1 cellular context compared by ENCODE assay signal in the genomic region with DNA sequence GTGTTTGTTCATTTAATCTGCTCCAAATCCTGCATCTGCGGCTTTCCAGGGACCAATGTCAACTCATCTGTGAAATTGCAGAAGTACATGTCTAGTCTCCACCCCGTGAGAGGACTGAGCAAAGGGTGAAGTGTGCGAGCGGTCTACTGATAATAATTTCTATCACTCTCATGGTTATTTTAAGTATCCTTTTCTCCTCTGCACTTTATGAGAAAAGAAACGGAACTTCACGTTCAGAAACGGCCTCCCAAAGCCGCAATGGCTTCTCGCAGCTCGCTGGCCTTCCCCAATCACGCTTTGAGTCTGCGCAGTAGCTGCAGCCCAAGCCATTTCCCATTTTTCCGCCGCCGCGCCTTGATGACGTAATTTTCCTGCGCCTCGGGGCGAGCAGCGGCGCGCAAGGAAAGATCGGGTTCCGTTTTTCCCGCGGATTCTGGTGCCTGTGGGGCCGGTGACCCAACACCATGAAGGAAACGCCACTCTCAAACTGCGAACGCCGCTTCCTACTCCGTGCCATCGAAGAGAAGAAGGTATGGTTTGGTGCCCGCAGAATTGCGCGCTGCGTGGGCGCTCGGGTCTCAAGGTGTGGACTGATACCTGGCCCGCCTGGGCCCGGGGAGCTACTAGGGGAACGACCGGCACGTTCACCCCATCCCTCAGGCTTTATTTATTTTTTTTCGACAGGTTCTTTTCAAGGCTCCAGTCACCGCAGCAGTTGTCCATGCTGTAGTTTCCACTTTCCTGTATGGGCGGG.
TF ChIP-seq lines count a peak whose summit lies in the region.

A gene with protein sequence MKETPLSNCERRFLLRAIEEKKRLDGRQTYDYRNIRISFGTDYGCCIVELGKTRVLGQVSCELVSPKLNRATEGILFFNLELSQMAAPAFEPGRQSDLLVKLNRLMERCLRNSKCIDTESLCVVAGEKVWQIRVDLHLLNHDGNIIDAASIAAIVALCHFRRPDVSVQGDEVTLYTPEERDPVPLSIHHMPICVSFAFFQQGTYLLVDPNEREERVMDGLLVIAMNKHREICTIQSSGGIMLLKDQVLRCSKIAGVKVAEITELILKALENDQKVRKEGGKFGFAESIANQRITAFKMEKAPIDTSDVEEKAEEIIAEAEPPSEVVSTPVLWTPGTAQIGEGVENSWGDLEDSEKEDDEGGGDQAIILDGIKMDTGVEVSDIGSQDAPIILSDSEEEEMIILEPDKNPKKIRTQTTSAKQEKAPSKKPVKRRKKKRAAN (plus strand): TSS at position 363 of the 754 bp plus-strand sequence. CDS start 102 bp downstream, at position 465.

TF ChIP-seq in H1, 55 proteins besides CTCF, POLR2A, EP300 and RAD21 (continues in another document):
- TF ChIP-seq RFX5 (IDR thresholded peaks at IDR 0.05; ENCODE audit: borderline replicate concordance, low read depth, low read length), result no peak
- 0 out of 2 replicates have a peak, but pooled peaks have one; percentile 32 for TF ChIP-seq CHD1 (IDR thresholded peaks at IDR 0.05; ENCODE audit: low read depth, low read length)
- no peak for TF ChIP-seq SIX5 (IDR thresholded peaks at IDR 0.05; ENCODE audit: low read depth, low read length)
- TF ChIP-seq SP2 (IDR thresholded peaks at IDR 0.05; ENCODE audit: low read length), result no peak
- TF ChIP-seq SRF (IDR thresholded peaks at IDR 0.05; ENCODE audit: low read depth, low read length), result peak; percentile 85
- peak; percentile 99 for TF ChIP-seq KDM4A (IDR thresholded peaks at IDR 0.05; ENCODE audit: low read depth, low read length, severe bottlenecking)
- no peak for TF ChIP-seq ZNF274 (IDR thresholded peaks at IDR 0.05; ENCODE audit: borderline replicate concordance, extremely low read depth, low read length)
- TF ChIP-seq, protein P1, sequence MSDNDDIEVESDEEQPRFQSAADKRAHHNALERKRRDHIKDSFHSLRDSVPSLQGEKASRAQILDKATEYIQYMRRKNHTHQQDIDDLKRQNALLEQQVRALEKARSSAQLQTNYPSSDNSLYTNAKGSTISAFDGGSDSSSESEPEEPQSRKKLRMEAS (IDR thresholded peaks at IDR 0.05), result peak; percentile 87
- TF ChIP-seq HDAC6 (IDR thresholded peaks at IDR 0.05; ENCODE audit: low read depth, low read length), result no peak
- peak; percentile 95 for TF ChIP-seq TAF1 (IDR thresholded peaks at IDR 0.05; ENCODE audit: low read depth, low read length)
- TF ChIP-seq CTBP2 (IDR thresholded peaks at IDR 0.05; ENCODE audit: borderline replicate concordance, insufficient read depth, insufficient read length, low read length), result peak; percentile 48
- TF ChIP-seq HDAC2 (IDR thresholded peaks at IDR 0.05; ENCODE audit: borderline replicate concordance in 1 of 2, low read depth in 2 of 2, low read length in 2 of 2), result peak; percentile 34 to 89; a peak in 2 of 4 replicates
- TF ChIP-seq NRF1 (IDR thresholded peaks at IDR 0.05; ENCODE audit: low read depth, low read length), result peak; percentile 52
- peak; percentile 11; the same call in 1 of the 2 replicates for TF ChIP-seq BRCA1 (IDR thresholded peaks at IDR 0.05; ENCODE audit: low read depth, low read length)
- no peak for TF ChIP-seq GABPA (IDR thresholded peaks at IDR 0.05; ENCODE audit: borderline replicate concordance, insufficient read depth, low read length)
- no peak; the same call in 1 of the 2 replicates for TF ChIP-seq GTF2F1 (IDR thresholded peaks at IDR 0.05; ENCODE audit: borderline replicate concordance, low read depth, low read length)
- no peak for TF ChIP-seq TEAD4 (IDR thresholded peaks at IDR 0.05; ENCODE audit: low read depth, low read length)
- no peak for TF ChIP-seq SIRT6 (IDR thresholded peaks at IDR 0.05; ENCODE audit: low read length)
- peak; percentile 95 for TF ChIP-seq POLR2AphosphoS5 (IDR thresholded peaks at IDR 0.05; ENCODE audit: low read depth, low read length)
- no peak for TF ChIP-seq SUZ12 (IDR thresholded peaks at IDR 0.05; ENCODE audit: low read length)
- no peak for TF ChIP-seq FOSL1 (IDR thresholded peaks at IDR 0.05; ENCODE audit: insufficient read depth, low read depth, low read length)
- TF ChIP-seq, protein P2, sequence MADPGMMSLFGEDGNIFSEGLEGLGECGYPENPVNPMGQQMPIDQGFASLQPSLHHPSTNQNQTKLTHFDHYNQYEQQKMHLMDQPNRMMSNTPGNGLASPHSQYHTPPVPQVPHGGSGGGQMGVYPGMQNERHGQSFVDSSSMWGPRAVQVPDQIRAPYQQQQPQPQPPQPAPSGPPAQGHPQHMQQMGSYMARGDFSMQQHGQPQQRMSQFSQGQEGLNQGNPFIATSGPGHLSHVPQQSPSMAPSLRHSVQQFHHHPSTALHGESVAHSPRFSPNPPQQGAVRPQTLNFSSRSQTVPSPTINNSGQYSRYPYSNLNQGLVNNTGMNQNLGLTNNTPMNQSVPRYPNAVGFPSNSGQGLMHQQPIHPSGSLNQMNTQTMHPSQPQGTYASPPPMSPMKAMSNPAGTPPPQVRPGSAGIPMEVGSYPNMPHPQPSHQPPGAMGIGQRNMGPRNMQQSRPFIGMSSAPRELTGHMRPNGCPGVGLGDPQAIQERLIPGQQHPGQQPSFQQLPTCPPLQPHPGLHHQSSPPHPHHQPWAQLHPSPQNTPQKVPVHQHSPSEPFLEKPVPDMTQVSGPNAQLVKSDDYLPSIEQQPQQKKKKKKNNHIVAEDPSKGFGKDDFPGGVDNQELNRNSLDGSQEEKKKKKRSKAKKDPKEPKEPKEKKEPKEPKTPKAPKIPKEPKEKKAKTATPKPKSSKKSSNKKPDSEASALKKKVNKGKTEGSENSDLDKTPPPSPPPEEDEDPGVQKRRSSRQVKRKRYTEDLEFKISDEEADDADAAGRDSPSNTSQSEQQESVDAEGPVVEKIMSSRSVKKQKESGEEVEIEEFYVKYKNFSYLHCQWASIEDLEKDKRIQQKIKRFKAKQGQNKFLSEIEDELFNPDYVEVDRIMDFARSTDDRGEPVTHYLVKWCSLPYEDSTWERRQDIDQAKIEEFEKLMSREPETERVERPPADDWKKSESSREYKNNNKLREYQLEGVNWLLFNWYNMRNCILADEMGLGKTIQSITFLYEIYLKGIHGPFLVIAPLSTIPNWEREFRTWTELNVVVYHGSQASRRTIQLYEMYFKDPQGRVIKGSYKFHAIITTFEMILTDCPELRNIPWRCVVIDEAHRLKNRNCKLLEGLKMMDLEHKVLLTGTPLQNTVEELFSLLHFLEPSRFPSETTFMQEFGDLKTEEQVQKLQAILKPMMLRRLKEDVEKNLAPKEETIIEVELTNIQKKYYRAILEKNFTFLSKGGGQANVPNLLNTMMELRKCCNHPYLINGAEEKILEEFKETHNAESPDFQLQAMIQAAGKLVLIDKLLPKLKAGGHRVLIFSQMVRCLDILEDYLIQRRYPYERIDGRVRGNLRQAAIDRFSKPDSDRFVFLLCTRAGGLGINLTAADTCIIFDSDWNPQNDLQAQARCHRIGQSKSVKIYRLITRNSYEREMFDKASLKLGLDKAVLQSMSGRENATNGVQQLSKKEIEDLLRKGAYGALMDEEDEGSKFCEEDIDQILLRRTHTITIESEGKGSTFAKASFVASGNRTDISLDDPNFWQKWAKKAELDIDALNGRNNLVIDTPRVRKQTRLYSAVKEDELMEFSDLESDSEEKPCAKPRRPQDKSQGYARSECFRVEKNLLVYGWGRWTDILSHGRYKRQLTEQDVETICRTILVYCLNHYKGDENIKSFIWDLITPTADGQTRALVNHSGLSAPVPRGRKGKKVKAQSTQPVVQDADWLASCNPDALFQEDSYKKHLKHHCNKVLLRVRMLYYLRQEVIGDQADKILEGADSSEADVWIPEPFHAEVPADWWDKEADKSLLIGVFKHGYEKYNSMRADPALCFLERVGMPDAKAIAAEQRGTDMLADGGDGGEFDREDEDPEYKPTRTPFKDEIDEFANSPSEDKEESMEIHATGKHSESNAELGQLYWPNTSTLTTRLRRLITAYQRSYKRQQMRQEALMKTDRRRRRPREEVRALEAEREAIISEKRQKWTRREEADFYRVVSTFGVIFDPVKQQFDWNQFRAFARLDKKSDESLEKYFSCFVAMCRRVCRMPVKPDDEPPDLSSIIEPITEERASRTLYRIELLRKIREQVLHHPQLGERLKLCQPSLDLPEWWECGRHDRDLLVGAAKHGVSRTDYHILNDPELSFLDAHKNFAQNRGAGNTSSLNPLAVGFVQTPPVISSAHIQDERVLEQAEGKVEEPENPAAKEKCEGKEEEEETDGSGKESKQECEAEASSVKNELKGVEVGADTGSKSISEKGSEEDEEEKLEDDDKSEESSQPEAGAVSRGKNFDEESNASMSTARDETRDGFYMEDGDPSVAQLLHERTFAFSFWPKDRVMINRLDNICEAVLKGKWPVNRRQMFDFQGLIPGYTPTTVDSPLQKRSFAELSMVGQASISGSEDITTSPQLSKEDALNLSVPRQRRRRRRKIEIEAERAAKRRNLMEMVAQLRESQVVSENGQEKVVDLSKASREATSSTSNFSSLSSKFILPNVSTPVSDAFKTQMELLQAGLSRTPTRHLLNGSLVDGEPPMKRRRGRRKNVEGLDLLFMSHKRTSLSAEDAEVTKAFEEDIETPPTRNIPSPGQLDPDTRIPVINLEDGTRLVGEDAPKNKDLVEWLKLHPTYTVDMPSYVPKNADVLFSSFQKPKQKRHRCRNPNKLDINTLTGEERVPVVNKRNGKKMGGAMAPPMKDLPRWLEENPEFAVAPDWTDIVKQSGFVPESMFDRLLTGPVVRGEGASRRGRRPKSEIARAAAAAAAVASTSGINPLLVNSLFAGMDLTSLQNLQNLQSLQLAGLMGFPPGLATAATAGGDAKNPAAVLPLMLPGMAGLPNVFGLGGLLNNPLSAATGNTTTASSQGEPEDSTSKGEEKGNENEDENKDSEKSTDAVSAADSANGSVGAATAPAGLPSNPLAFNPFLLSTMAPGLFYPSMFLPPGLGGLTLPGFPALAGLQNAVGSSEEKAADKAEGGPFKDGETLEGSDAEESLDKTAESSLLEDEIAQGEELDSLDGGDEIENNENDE (IDR thresholded peaks at IDR 0.05; ENCODE audit: insufficient replicate concordance, low read length), result no peak
- TF ChIP-seq EZH2 (IDR thresholded peaks at IDR 0.05; ENCODE audit: low read depth, low read length, severe bottlenecking), result no peak
- peak; percentile 95 for TF ChIP-seq TBP (IDR thresholded peaks at IDR 0.05; ENCODE audit: low read depth, low read length)
- TF ChIP-seq EGR1 (IDR thresholded peaks at IDR 0.05; ENCODE audit: borderline replicate concordance, low read depth, low read length), result no peak
- TF ChIP-seq, protein P3, sequence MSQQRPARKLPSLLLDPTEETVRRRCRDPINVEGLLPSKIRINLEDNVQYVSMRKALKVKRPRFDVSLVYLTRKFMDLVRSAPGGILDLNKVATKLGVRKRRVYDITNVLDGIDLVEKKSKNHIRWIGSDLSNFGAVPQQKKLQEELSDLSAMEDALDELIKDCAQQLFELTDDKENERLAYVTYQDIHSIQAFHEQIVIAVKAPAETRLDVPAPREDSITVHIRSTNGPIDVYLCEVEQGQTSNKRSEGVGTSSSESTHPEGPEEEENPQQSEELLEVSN (IDR thresholded peaks at IDR 0.05), result peak; percentile 89
- no peak for TF ChIP-seq RXRA (IDR thresholded peaks at IDR 0.05; ENCODE audit: insufficient read depth, low read depth, low read length)
- peak; percentile 98 for TF ChIP-seq CREB1 (IDR thresholded peaks at IDR 0.05)
- TF ChIP-seq, protein P4, sequence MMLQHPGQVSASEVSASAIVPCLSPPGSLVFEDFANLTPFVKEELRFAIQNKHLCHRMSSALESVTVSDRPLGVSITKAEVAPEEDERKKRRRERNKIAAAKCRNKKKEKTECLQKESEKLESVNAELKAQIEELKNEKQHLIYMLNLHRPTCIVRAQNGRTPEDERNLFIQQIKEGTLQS (IDR thresholded peaks at IDR 0.05; ENCODE audit: insufficient read depth, low read depth, low read length), result peak; percentile 90
- TF ChIP-seq BCL11A (IDR thresholded peaks at IDR 0.05; ENCODE audit: low read depth in 2 of 2, low read length in 2 of 2), result no peak
- TF ChIP-seq SIN3A (conservative IDR thresholded peaks at IDR 0.05 in 1 of 2, IDR thresholded peaks at IDR 0.05 in 1 of 2; ENCODE audit: low read depth in 1 of 2, low read length in 2 of 2), result peak in 1 of 2 experiments; percentile 43; a peak in 1 of 4 replicates
- peak; percentile 58; the same call in 1 of the 2 replicates for TF ChIP-seq CHD2 (IDR thresholded peaks at IDR 0.05; ENCODE audit: low read length)
- TF ChIP-seq MAFK (IDR thresholded peaks at IDR 0.05; ENCODE audit: low read depth, low read length), result no peak
- TF ChIP-seq CBX8 (IDR thresholded peaks at IDR 0.05; ENCODE audit: borderline replicate concordance, low read depth, low read length), result no peak
- TF ChIP-seq YY1 (IDR thresholded peaks at IDR 0.05; ENCODE audit: low read depth, low read length), result peak; percentile 96
- peak; percentile 88 for TF ChIP-seq PHF8 (conservative IDR thresholded peaks at IDR 0.05; ENCODE audit: low read depth, low read length)
- TF ChIP-seq CEBPB (IDR thresholded peaks at IDR 0.05; ENCODE audit: low read depth, low read length), result peak; percentile 73
- TF ChIP-seq KDM1A (IDR thresholded peaks at IDR 0.05; ENCODE audit: borderline replicate concordance, low read length), result no peak
- no peak for TF ChIP-seq CBX5 (IDR thresholded peaks at IDR 0.05; ENCODE audit: low read depth, low read length)
- TF ChIP-seq, protein P5, sequence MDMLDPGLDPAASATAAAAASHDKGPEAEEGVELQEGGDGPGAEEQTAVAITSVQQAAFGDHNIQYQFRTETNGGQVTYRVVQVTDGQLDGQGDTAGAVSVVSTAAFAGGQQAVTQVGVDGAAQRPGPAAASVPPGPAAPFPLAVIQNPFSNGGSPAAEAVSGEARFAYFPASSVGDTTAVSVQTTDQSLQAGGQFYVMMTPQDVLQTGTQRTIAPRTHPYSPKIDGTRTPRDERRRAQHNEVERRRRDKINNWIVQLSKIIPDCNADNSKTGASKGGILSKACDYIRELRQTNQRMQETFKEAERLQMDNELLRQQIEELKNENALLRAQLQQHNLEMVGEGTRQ (IDR thresholded peaks at IDR 0.05; ENCODE audit: low read length), result no peak
- peak; percentile 58; the same call in 1 of the 2 replicates for TF ChIP-seq BACH1 (IDR thresholded peaks at IDR 0.05; ENCODE audit: low read length)
- peak; percentile 13; the same call in 1 of the 2 replicates for TF ChIP-seq JUN (IDR thresholded peaks at IDR 0.05; ENCODE audit: low read depth, low read length)
- TF ChIP-seq SAP30 (IDR thresholded peaks at IDR 0.05; ENCODE audit: insufficient read depth, insufficient replicate concordance, low read length), result no peak
- TF ChIP-seq TAF7 (optimal IDR thresholded peaks at IDR 0.05; ENCODE audit: borderline replicate concordance, low read depth, low read length), result peak; percentile 80
- TF ChIP-seq POU5F1 (IDR thresholded peaks at IDR 0.05; ENCODE audit: low read depth, low read length), result no peak
- no peak for TF ChIP-seq SP1 (IDR thresholded peaks at IDR 0.05; ENCODE audit: low read depth, low read length)
- TF ChIP-seq ASH2L (IDR thresholded peaks at IDR 0.05; ENCODE audit: low read length), result peak; percentile 98
- no peak for TF ChIP-seq TCF12 (IDR thresholded peaks at IDR 0.05; ENCODE audit: low read depth, low read length)
- TF ChIP-seq KDM5A (IDR thresholded peaks at IDR 0.05; ENCODE audit: low read length), result peak; percentile 86
- no peak for TF ChIP-seq NANOG (IDR thresholded peaks at IDR 0.05; ENCODE audit: insufficient read depth, low read depth, low read length, poor library complexity, severe bottlenecking)
- TF ChIP-seq RBBP5 (IDR thresholded peaks at IDR 0.05; ENCODE audit: borderline replicate concordance, low read depth, low read length), result peak; percentile 94
- peak; percentile 81; the same call in 1 of the 2 replicates for TF ChIP-seq SP4 (IDR thresholded peaks at IDR 0.05; ENCODE audit: low read length)
- peak; percentile 82 for TF ChIP-seq JUND (IDR thresholded peaks at IDR 0.05; ENCODE audit: low read length)
- no peak for TF ChIP-seq RNF2 (IDR thresholded peaks at IDR 0.05; ENCODE audit: borderline replicate concordance, low read depth, low read length, missing control alignments, poor library complexity, severe bottlenecking)
